ENCODE assay signal across 16 cellular contexts in the genomic region with DNA sequence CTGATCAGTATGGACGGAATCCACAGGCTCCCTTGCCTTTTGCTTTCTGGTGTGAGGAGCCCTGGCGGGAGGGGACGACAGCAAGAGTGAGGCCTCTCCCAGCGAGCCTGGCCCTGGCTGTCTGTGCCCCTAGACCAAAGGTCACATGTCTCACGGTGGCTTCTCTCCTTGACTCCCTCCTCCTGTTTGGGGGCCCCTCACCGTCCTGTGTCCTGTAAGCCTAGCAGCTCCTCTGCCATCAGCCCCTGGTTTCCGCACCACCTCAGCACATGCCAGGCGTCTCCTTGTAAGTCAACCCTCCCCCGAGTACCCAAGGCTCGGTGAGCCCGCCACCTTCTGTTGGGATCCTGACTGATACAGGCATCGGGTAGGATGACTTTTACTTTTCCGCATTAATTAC.
DNase-seq lines count a peak whose midpoint lies in the region; ATAC-seq, FAIRE-seq and TF ChIP-seq lines count a peak whose summit lies in the region.
"Had no signal": no experiment of that assay in that cellular context is flagged by ENCODE, and none has a peak within 500 bp of the region (broad histone marks: within the 10 kb centered on the region; RNA-seq: fewer than 3 reads in every experiment).

No MANE protein-coding gene starts in this region.

- peak; percentile 22 to 41; a peak in 3 of 4 replicates for TF ChIP-seq CTCF in GM23338 (conservative IDR thresholded peaks at IDR 0.05; ENCODE audit: low read depth in 2 of 2)
- peak in 2 of 3 experiments; percentile 11 to 22; a peak in 1 of 4 replicates for TF ChIP-seq CTCF in H1 (IDR thresholded peaks at IDR 0.05; ENCODE audit: control extremely low read depth in 1 of 3, insufficient read depth in 1 of 3, low read depth in 1 of 3, low read length in 3 of 3)
- no peak for TF ChIP-seq CTCF in neural crest cell (conservative IDR thresholded peaks at IDR 0.05)
- TF ChIP-seq CTCF in suprapubic skin (IDR thresholded peaks at IDR 0.05) = no peak

- H3K36me3 ChIP-seq in GM23338 (ENCODE audit: insufficient read depth) (no peaks in the 10 kb centered on the region), H1 (ENCODE audit: control insufficient read depth in 2 of 4, insufficient read depth in 4 of 4, low read length in 3 of 4) (no peaks in the 10 kb centered on the region; a peak in 1 of 8 replicates), suprapubic skin (no peaks in the 10 kb centered on the region)
- H3K36me3 ChIP-seq: BE2C had no signal

- H3K27ac Mint-ChIP-seq in GM23338 = no peak overlapping the region
- peak overlapping the region; percentile 35 for H3K27ac Mint-ChIP-seq in neural crest cell (ENCODE audit: unreplicated experiment)
- H3K27ac Mint-ChIP-seq: CD4-positive, alpha-beta memory T cell had no signal

- H3K4me1 ChIP-seq in GM23338 (ENCODE audit: insufficient read depth) (no peaks in the 10 kb centered on the region), H1 (replicated peaks in 1 of 4; ENCODE audit: control insufficient read depth in 3 of 4, insufficient read depth in 4 of 4, low read length in 3 of 4) (peaks cover 0 to 9% (median 4%) of the 10 kb centered on the region in 4 experiments; a peak in 4 of 7 replicates), suprapubic skin (no peaks in the 10 kb centered on the region)
- H3K4me1 ChIP-seq: BE2C had no signal

- no peak overlapping the region for H2BK15ac ChIP-seq in H1 (ENCODE audit: low read length)

- TF ChIP-seq POLR2A in H1 (IDR thresholded peaks at IDR 0.05; ENCODE audit: control extremely low read depth in 1 of 2, low read depth in 2 of 2, low read length in 2 of 2) = no peak
- no peak for TF ChIP-seq POLR2A in suprapubic skin (IDR thresholded peaks at IDR 0.05)

- no peaks in the 10 kb centered on the region for H3K27me3 Mint-ChIP-seq in GM23338 (ENCODE audit: insufficient read depth, low read depth, poor library complexity)
- H3K27me3 Mint-ChIP-seq in neural crest cell (ENCODE audit: low read depth) = no peaks in the 10 kb centered on the region

- ATAC-seq in GM23338 = peak; percentile 71
- ATAC-seq in HG03565 (IDR thresholded peaks at IDR 0.05; ENCODE audit: unreplicated experiment) = no peak

- H2AK5ac ChIP-seq in H1 (ENCODE audit: low read depth, low read length) = no peak overlapping the region

- DNase-seq in AG20443 (ENCODE audit: low spot score) (peak; percentile 3), GM23338 (ENCODE audit: low spot score) (peak; percentile 55), H1 (ENCODE audit: low read depth in 1 of 2, low spot score in 2 of 2) (peak in 1 of 2 experiments; percentile 60), neural crest cell (ENCODE audit: low read depth, low spot score) (no peak), GOT3 (lab: John Stamatoyannopoulos, UW) (no peak), suprapubic skin (ENCODE audit: low spot score in 2 of 2) (no peak)
- DNase-seq: ACHN; BE2C; CD4-positive, alpha-beta memory T cell; DMS153; DMS79 treated with DMSO at 0.1 percent for 48 hours; EL; GDM1 had no signal

- H2BK12ac ChIP-seq in H1 (ENCODE audit: low read depth, low read length) = 0 out of 2 replicates have a peak overlapping the region, but pooled peaks have one; percentile 5

- H2AFZ ChIP-seq in GM23338 (peak overlapping the region; percentile 95; the same call in 1 of the 2 replicates), H1 (ENCODE audit: low read length) (peak overlapping the region; percentile 36)

- TF ChIP-seq RAD21 in H1 (IDR thresholded peaks at IDR 0.05 in 1 of 2, conservative IDR thresholded peaks at IDR 0.05 in 1 of 2; ENCODE audit: low read depth in 2 of 2, low read length in 2 of 2) = peak in 1 of 2 experiments; percentile 45; a peak in 2 of 4 replicates

- no peaks in the 10 kb centered on the region for H3K79me1 ChIP-seq in H1 (ENCODE audit: low read depth, low read length)

- peaks cover 12% of the 10 kb centered on the region for H3K4me1 Mint-ChIP-seq in GM23338
- no peaks in the 10 kb centered on the region for H3K4me1 Mint-ChIP-seq in neural crest cell
- H3K4me1 Mint-ChIP-seq: CD4-positive, alpha-beta memory T cell had no signal

- H2BK20ac ChIP-seq in H1 (ENCODE audit: low read length) = 0 out of 2 replicates have a peak overlapping the region, but pooled peaks have one; percentile 73

- H3K4me3 ChIP-seq in GM23338 (no peak overlapping the region), H1 (ENCODE audit: extremely low read depth in 1 of 4, insufficient read depth in 2 of 4, low read depth in 3 of 4, low read length in 4 of 4) (no peak overlapping the region), suprapubic skin (no peak overlapping the region)

- peak overlapping the region; percentile 1 for H4K91ac ChIP-seq in H1 (replicated peaks; ENCODE audit: insufficient read length, low read length)

- H3K9me3 Mint-ChIP-seq in GM23338 (no peaks in the 10 kb centered on the region), neural crest cell (no peaks in the 10 kb centered on the region)
- H3K9me3 Mint-ChIP-seq: CD4-positive, alpha-beta memory T cell had no signal

- no peak overlapping the region for H3K27ac ChIP-seq in GM23338 (ENCODE audit: low read depth)
- H3K27ac ChIP-seq in H1 (ENCODE audit: low read depth, low read length) = no peak overlapping the region
- no peak overlapping the region for H3K27ac ChIP-seq in suprapubic skin
- H3K27ac ChIP-seq: C4-2B had no signal

- no peak overlapping the region for H2BK120ac ChIP-seq in H1 (replicated peaks; ENCODE audit: low read depth, low read length)

- no peak overlapping the region for H3K4ac ChIP-seq in H1 (replicated peaks; ENCODE audit: insufficient read length, low read depth, low read length)

- no peak overlapping the region for H3K18ac ChIP-seq in H1 (ENCODE audit: extremely low read depth, low read length)

- no peak overlapping the region for H3K56ac ChIP-seq in H1 (replicated peaks; ENCODE audit: insufficient read length, low read depth, low read length)

- 75% methylated on average over 11 of the region's 13 CpGs; no CpG with 5 or more reads in 1 of the 2 experiments for WGBS in H1 (ENCODE audit: extremely low coverage in 1 of 2, insufficient coverage in 1 of 2, insufficient read length in 1 of 2, insufficient replicate concordance in 2 of 2, low coverage in 1 of 2, low lambda C conversion rate in 2 of 2, missing lambda C conversion rate in 1 of 2), 2 experiments
- WGBS in suprapubic skin = 85% methylated on average over 13 of the region's 13 CpGs

- H3K79me2 ChIP-seq in GM23338 (replicated peaks; ENCODE audit: insufficient read depth) (no peaks in the 10 kb centered on the region), H1 (ENCODE audit: control insufficient read depth in 1 of 2, insufficient read depth in 2 of 2, low read length in 2 of 2) (no peaks in the 10 kb centered on the region)

- no peak overlapping the region for H4K8ac ChIP-seq in H1 (ENCODE audit: extremely low read depth, insufficient read depth, low read length)

- TF ChIP-seq EP300 in H1 (IDR thresholded peaks at IDR 0.05; ENCODE audit: borderline replicate concordance in 1 of 2, low read depth in 2 of 2, low read length in 2 of 2) (no peak), suprapubic skin (IDR thresholded peaks at IDR 0.05) (no peak)

- H3K4me3 Mint-ChIP-seq in GM23338 (no peak overlapping the region), neural crest cell (no peak overlapping the region)
- H3K4me3 Mint-ChIP-seq: CD4-positive, alpha-beta memory T cell had no signal

- no peak overlapping the region for H3K9ac ChIP-seq in H1 (replicated peaks in 1 of 4; ENCODE audit: extremely low read depth in 1 of 4, low read depth in 3 of 4, low read length in 3 of 4)

- H3K23me2 ChIP-seq in H1 (ENCODE audit: low read depth, low read length) = no peaks in the 10 kb centered on the region

- no peaks in the 10 kb centered on the region for H3F3A ChIP-seq in GM23338 (replicated peaks; ENCODE audit: low read depth)

- H2BK5ac ChIP-seq in H1 (ENCODE audit: low read depth, low read length) = no peak overlapping the region

- no peaks in the 10 kb centered on the region for H4K20me1 ChIP-seq in GM23338 (replicated peaks; ENCODE audit: insufficient read depth)
- H4K20me1 ChIP-seq in H1 (replicated peaks in 1 of 2; ENCODE audit: control insufficient read depth in 1 of 2, insufficient read depth in 2 of 2, low read length in 2 of 2) = no peaks in the 10 kb centered on the region

- H3K9me3 ChIP-seq in H1 (ENCODE audit: insufficient read depth in 2 of 2, low read depth in 1 of 2, low read length in 1 of 2) (no peaks in the 10 kb centered on the region), suprapubic skin (no peaks in the 10 kb centered on the region)
- H3K9me3 ChIP-seq: BE2C had no signal

- H3K4me2 ChIP-seq in GM23338 (no peak overlapping the region), H1 (ENCODE audit: insufficient read depth in 1 of 2, low read depth in 2 of 2, low read length in 2 of 2) (no peak overlapping the region)

- no peak overlapping the region for H3K23ac ChIP-seq in H1 (ENCODE audit: insufficient read length)

- no peaks in the 10 kb centered on the region for H3K36me3 Mint-ChIP-seq in GM23338 (ENCODE audit: low read depth)
- H3K36me3 Mint-ChIP-seq in neural crest cell (ENCODE audit: low read depth) = no peaks in the 10 kb centered on the region
- H3K36me3 Mint-ChIP-seq: CD4-positive, alpha-beta memory T cell had no signal

- FAIRE-seq in H1 (lab: Jason Lieb, UNC) = no peak
- FAIRE-seq: GM12892 had no signal

- H3K9me2 ChIP-seq in GM23338 (ENCODE audit: insufficient read depth) = no peaks in the 10 kb centered on the region

- H3K27me3 ChIP-seq in GM23338 (ENCODE audit: insufficient read depth) = no peaks in the 10 kb centered on the region
- no peaks in the 10 kb centered on the region for H3K27me3 ChIP-seq in H1 (replicated peaks in 1 of 4; ENCODE audit: control insufficient read depth in 3 of 4, extremely low read depth in 1 of 4, insufficient read depth in 3 of 4, low read length in 3 of 4)
- H3K27me3 ChIP-seq in suprapubic skin = no peaks in the 10 kb centered on the region
- H3K27me3 ChIP-seq: BE2C had no signal

- POLR2A ChIA-PET in H1 (lab: Charles Lee; ENCODE audit: partially characterized antibody) = no interaction called here

- no peak overlapping the region for H4K5ac ChIP-seq in H1 (ENCODE audit: insufficient read length, low read depth, low read length)

- H3K14ac ChIP-seq in H1 (ENCODE audit: insufficient read length) = no peak overlapping the region

- CTCF ChIA-PET in H1 (lab: Charles Lee; ENCODE audit: partially characterized antibody) = interaction anchor here (0.7 kb wide), 1 partner anchor 47 kb away, joined by 3 read pairs; no protein-coding TSS in a partner anchor

TF ChIP-seq in GM23338, 12 proteins besides CTCF, POLR2A, EP300 and RAD21 (continues in another document):
- no peak for TF ChIP-seq POLR2AphosphoS5 (IDR thresholded peaks at IDR 0.05; ENCODE audit: low read depth)
- TF ChIP-seq ZNF331 (CRISPR knock-in tag; IDR thresholded peaks at IDR 0.05; ENCODE audit: low read depth) = no peak
- no peak for TF ChIP-seq EZH2 (IDR thresholded peaks at IDR 0.05; ENCODE audit: low read depth, unreplicated experiment)

TF ChIP-seq in H1, 55 proteins besides CTCF, POLR2A, EP300 and RAD21 (continues in another document):
- TF ChIP-seq ASH2L (IDR thresholded peaks at IDR 0.05; ENCODE audit: low read length) (peak; percentile 25), POLR2AphosphoS5 (IDR thresholded peaks at IDR 0.05; ENCODE audit: low read depth, low read length) (no peak), SP2 (IDR thresholded peaks at IDR 0.05; ENCODE audit: low read length) (no peak)

Comparison
In these comparisons a context has a peak if more than half of its experiments do, and no peak if none do; other contexts are left out.
1. DNase-seq: peak in AG20443 (single experiment) and GM23338 (single experiment); none in neural crest cell (single experiment), GOT3 (single experiment) and suprapubic skin (0 of 2).
2. CTCF ChIP-seq: peak in GM23338 (2 of 2) and H1 (2 of 3); none in neural crest cell (single experiment) and suprapubic skin (0 of 2).